In the genomic region with DNA sequence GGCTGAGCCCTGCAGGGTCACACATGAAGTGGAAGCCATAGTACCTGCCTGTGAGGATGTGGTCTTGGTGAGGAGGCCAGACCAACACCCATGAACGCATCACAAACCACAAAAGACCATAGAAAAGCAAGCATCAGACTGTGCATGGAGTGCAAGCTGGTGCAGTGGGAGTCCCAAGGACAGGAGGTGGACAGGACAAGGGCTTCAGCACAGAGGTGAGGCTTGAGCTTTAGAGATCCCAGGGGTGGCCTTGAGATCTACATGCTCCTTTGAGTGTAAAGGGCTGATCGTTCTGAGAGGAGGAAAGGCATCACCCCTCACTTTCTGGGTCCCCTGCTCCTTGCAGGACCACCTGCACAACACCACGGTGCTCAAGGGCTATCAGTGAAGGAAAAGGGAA, we compare ENCODE assay signal across 18 cellular contexts.
A peak's percentile ranks its signal among the peaks of the same experiment; 100 is the strongest.
DNase-seq lines count a peak whose midpoint lies in the region; ATAC-seq, FAIRE-seq and TF ChIP-seq lines count a peak whose summit lies in the region.
"Had no signal": no experiment of that assay in that cellular context is flagged by ENCODE, and none has a peak within 500 bp of the region (broad histone marks: within the 10 kb centered on the region; RNA-seq: fewer than 3 reads in every experiment).

No MANE protein-coding gene starts in this region.

- peak overlapping the region; percentile 67 for H3K27ac Mint-ChIP-seq in Caco-2 (ENCODE audit: unreplicated experiment)
- H3K27ac Mint-ChIP-seq: activated CD4-positive, alpha-beta T cell treated with anti-CD3 and anti-CD28 coated beads, Interleukin-2, amount 10 ng/mL, durations not matched to agents 24 days and 14 days; activated naive CD4-positive, alpha-beta T cell treated with anti-CD3 and anti-CD28 coated beads, Interleukin-2, amount 50 U/mL, for 24 hours; mesothelial cell of epicardium; naive thymus-derived CD8-positive, alpha-beta T cell had no signal

- peak overlapping the region; percentile 66 for H2BK20ac ChIP-seq in IMR-90 (ENCODE audit: low read depth, low read length)

- H3K4ac ChIP-seq in IMR-90 (ENCODE audit: low read depth, low read length) (peak overlapping the region; percentile 97), mesendoderm (ENCODE audit: low read depth, low read length) (peak overlapping the region; percentile 22)

- in situ Hi-C loops in IMR-90 (cut with MboI; ENCODE audit: low sequenced_read_pairs) (no loop called here), mammary epithelial cell (cut with MboI; ENCODE audit: low sequenced_read_pairs in 2 of 2) (no loop called here)

- H4K8ac ChIP-seq in IMR-90 (ENCODE audit: low read depth in 2 of 2, low read length in 2 of 2) (peak overlapping the region; percentile 87 to 96), mesendoderm (ENCODE audit: low read depth, low read length) (no peak overlapping the region)

- ATAC-seq in IMR-90 (ENCODE audit: low read depth) (no peak), GM21825 (IDR thresholded peaks at IDR 0.05; ENCODE audit: unreplicated experiment) (no peak), GM19463 (IDR thresholded peaks at IDR 0.05; ENCODE audit: unreplicated experiment) (no peak)
- ATAC-seq: naive thymus-derived CD8-positive, alpha-beta T cell had no signal

- POLR2A ChIA-PET in Caco-2 (lab: Charles Lee) (interaction anchor here (0.9 kb wide), 1 partner anchor 30 kb away, joined by 3 read pairs; no protein-coding TSS in a partner anchor), IMR-90 (lab: Charles Lee; ENCODE audit: unreplicated experiment) (interaction anchor here (1.2 kb wide), 1 partner anchor 112 kb away, joined by 6 read pairs; a partner anchor contains a TSS)

- no TSS peak for BruUV-seq in Caco-2 (replicated peaks; lab: Mats Ljungman, UMichigan)
- no TSS peak for BruUV-seq in IMR-90 (replicated peaks; lab: Mats Ljungman, UMichigan)
- TSS peak; percentile 39 for BruUV-seq in mammary epithelial cell (replicated peaks; lab: Mats Ljungman, UMichigan)

- no peaks in the 10 kb centered on the region for H3K9me3 Mint-ChIP-seq in Caco-2 (ENCODE audit: unreplicated experiment)
- H3K9me3 Mint-ChIP-seq: activated CD4-positive, alpha-beta T cell treated with anti-CD3 and anti-CD28 coated beads, Interleukin-2, amount 10 ng/mL, durations not matched to agents 24 days and 14 days; activated naive CD4-positive, alpha-beta T cell treated with anti-CD3 and anti-CD28 coated beads, Interleukin-2, amount 50 U/mL, for 24 hours; mesothelial cell of epicardium; naive thymus-derived CD8-positive, alpha-beta T cell had no signal

- H4K5ac ChIP-seq in IMR-90 (ENCODE audit: low read depth, low read length) (peak overlapping the region; percentile 97), mesendoderm (ENCODE audit: low read length) (no peak overlapping the region)

- no peaks in the 10 kb centered on the region for H3K27me3 Mint-ChIP-seq in Caco-2 (ENCODE audit: insufficient read depth, unreplicated experiment)

- H2BK15ac ChIP-seq in IMR-90 (ENCODE audit: low read depth, low read length), result peak overlapping the region; percentile 97
- no peak overlapping the region for H2BK15ac ChIP-seq in mesendoderm (replicated peaks; ENCODE audit: low read depth)

- FAIRE-seq in frontal cortex (lab: Jason Lieb, UNC), result no peak
- FAIRE-seq: urothelium cell line had no signal

- H3K4me3 ChIP-seq in Caco-2 (ENCODE audit: low read depth, low read length), result no peak overlapping the region
- no peak overlapping the region for H3K4me3 ChIP-seq in IMR-90 (ENCODE audit: insufficient read depth, low read depth, low read length)
- H3K4me3 ChIP-seq in mammary epithelial cell (replicated peaks in 1 of 3; ENCODE audit: insufficient read depth in 1 of 3, low read depth in 2 of 3, low read length in 3 of 3), result no peak overlapping the region
- no peak overlapping the region for H3K4me3 ChIP-seq in mesendoderm (ENCODE audit: low read length)

- H4K20me1 ChIP-seq in IMR-90 (ENCODE audit: insufficient read depth, low read length) (no peaks in the 10 kb centered on the region), mammary epithelial cell (ENCODE audit: insufficient read depth, low read length) (no peaks in the 10 kb centered on the region)

- H3K27ac ChIP-seq in IMR-90 (ENCODE audit: insufficient read depth, low read length) (peak overlapping the region; percentile 74), mammary epithelial cell (ENCODE audit: insufficient read depth, low read depth, low read length) (peak overlapping the region; percentile 4), mesendoderm (ENCODE audit: low read depth, low read length) (peak overlapping the region; percentile 33)

- peaks cover 34% of the 10 kb centered on the region for H3K4me1 ChIP-seq in Caco-2
- peaks cover 19% of the 10 kb centered on the region for H3K4me1 ChIP-seq in IMR-90 (ENCODE audit: control insufficient read depth, insufficient read depth, low read length)
- peaks cover 45% of the 10 kb centered on the region for H3K4me1 ChIP-seq in mammary epithelial cell (ENCODE audit: insufficient read depth, low read length)
- peaks cover 12% of the 10 kb centered on the region for H3K4me1 ChIP-seq in mesendoderm (ENCODE audit: control insufficient read depth, low read depth, low read length)

- H2AK5ac ChIP-seq in IMR-90 (ENCODE audit: low read depth, low read length) (peak overlapping the region; percentile 98), mesendoderm (ENCODE audit: low read length) (peak overlapping the region; percentile 82)

- no peaks in the 10 kb centered on the region for H3K79me2 ChIP-seq in mammary epithelial cell (ENCODE audit: insufficient read depth, low read length)
- no peaks in the 10 kb centered on the region for H3K79me2 ChIP-seq in mesendoderm (ENCODE audit: control insufficient read depth, insufficient read depth, low read length)

- no peaks in the 10 kb centered on the region for H3K27me3 ChIP-seq in Caco-2 (replicated peaks; ENCODE audit: control insufficient read depth, insufficient read depth, low read length)
- H3K27me3 ChIP-seq in IMR-90 (ENCODE audit: control insufficient read depth, insufficient read depth, low read length), result no peaks in the 10 kb centered on the region
- no peaks in the 10 kb centered on the region for H3K27me3 ChIP-seq in mammary epithelial cell (ENCODE audit: insufficient read depth, low read length)
- no peaks in the 10 kb centered on the region for H3K27me3 ChIP-seq in mesendoderm (ENCODE audit: insufficient read depth, low read length, poor library complexity)

- H2AFZ ChIP-seq in IMR-90 (replicated peaks; ENCODE audit: low read length, poor library complexity) (peak overlapping the region; percentile 64), mammary epithelial cell (ENCODE audit: low read depth, low read length) (peak overlapping the region; percentile 7)

- dilution Hi-C loops in IMR-90 (cut with HindIII; ENCODE audit: low sequenced_read_pairs, unreplicated experiment), result no loop called here
- dilution Hi-C loops in mammary epithelial cell (cut with HindIII; ENCODE audit: low sequenced_read_pairs), result no loop called here

- no CpG with 5 or more reads among the region's 3 CpGs for WGBS in IMR-90 (ENCODE audit: extremely low coverage in 2 of 2, insufficient read length in 1 of 2), 2 experiments
- 87% methylated on average over 3 of the region's 3 CpGs for WGBS in mammary epithelial cell (ENCODE audit: low coverage, missing lambda C conversion rate)
- WGBS in mesendoderm (ENCODE audit: extremely low coverage, insufficient coverage, low lambda C conversion rate), result no CpG with 5 or more reads among the region's 3 CpGs

- CTCF ChIA-PET in Caco-2 (lab: Charles Lee) (no interaction called here), IMR-90 (lab: Yijun Ruan, JAX) (interaction anchor here (0.7 kb wide), 1 partner anchor 591 kb away, joined by 3 read pairs; no protein-coding TSS in a partner anchor), mammary epithelial cell (lab: Charles Lee; ENCODE audit: low non-redundant PET) (no interaction called here)

- peak overlapping the region; percentile 76 for H2AK9ac ChIP-seq in IMR-90 (replicated peaks; ENCODE audit: low read depth, low read length, poor library complexity)

- no peak for TF ChIP-seq CTCF in Caco-2 (IDR thresholded peaks at IDR 0.05; ENCODE audit: insufficient read depth in 1 of 2, low read depth in 1 of 2, low read length in 1 of 2, severe bottlenecking in 1 of 2, unreplicated experiment in 1 of 2)
- TF ChIP-seq CTCF in IMR-90 (conservative IDR thresholded peaks at IDR 0.05; ENCODE audit: low read depth, low read length), result no peak
- TF ChIP-seq CTCF in mammary epithelial cell (conservative IDR thresholded peaks at IDR 0.05 in 1 of 2, IDR thresholded peaks at IDR 0.05 in 1 of 2; ENCODE audit: extremely low read depth in 1 of 2, insufficient read depth in 1 of 2, low read depth in 1 of 2, low read length in 2 of 2), result no peak

- peaks cover 20% of the 10 kb centered on the region for H3K9me1 ChIP-seq in IMR-90 (ENCODE audit: insufficient read depth, low read length)

- no peaks in the 10 kb centered on the region for H3K9me3 ChIP-seq in Caco-2
- H3K9me3 ChIP-seq in IMR-90 (ENCODE audit: control insufficient read depth, insufficient read depth, low read length), result no peaks in the 10 kb centered on the region
- no peaks in the 10 kb centered on the region for H3K9me3 ChIP-seq in mammary epithelial cell (replicated peaks; ENCODE audit: insufficient read depth, low read length)

- no peak for TF ChIP-seq POLR2A in IMR-90 (IDR thresholded peaks at IDR 0.05; ENCODE audit: low read depth, low read length)

- H3K4me2 ChIP-seq in IMR-90 (ENCODE audit: low read depth, low read length) (no peak overlapping the region), mammary epithelial cell (ENCODE audit: insufficient read depth, low read depth, low read length) (no peak overlapping the region), mesendoderm (ENCODE audit: low read length) (no peak overlapping the region)

- peaks cover 0 to 13% of the 10 kb centered on the region in 2 experiments; a peak in 2 of 4 replicates for H3K79me1 ChIP-seq in IMR-90 (ENCODE audit: low read depth in 1 of 2, low read length in 2 of 2)
- no peaks in the 10 kb centered on the region for H3K79me1 ChIP-seq in mesendoderm (ENCODE audit: low read length)

- intact Hi-C loops in Caco-2 (cut with micrococcal nuclease; ENCODE audit: unreplicated experiment) (no loop called here), IMR-90 (cut with micrococcal nuclease) (no loop called here), mammary epithelial cell (cut with micrococcal nuclease) (no loop called here)

- peak overlapping the region; percentile 52 for H3K9ac ChIP-seq in IMR-90 (ENCODE audit: low read depth, low read length)
- no peak overlapping the region for H3K9ac ChIP-seq in mammary epithelial cell (ENCODE audit: insufficient read depth, low read length)
- peak overlapping the region; percentile 40 for H3K9ac ChIP-seq in mesendoderm (ENCODE audit: low read length)

- H3K36me3 ChIP-seq in Caco-2 (ENCODE audit: control insufficient read depth, insufficient read depth, low read length) (no peaks in the 10 kb centered on the region), IMR-90 (ENCODE audit: control insufficient read depth, insufficient read depth, low read length) (no peaks in the 10 kb centered on the region), mammary epithelial cell (ENCODE audit: insufficient read depth, low read length) (no peaks in the 10 kb centered on the region), mesendoderm (ENCODE audit: control insufficient read depth, insufficient read depth, low read length) (no peaks in the 10 kb centered on the region)

- H3K36me3 Mint-ChIP-seq in Caco-2 (ENCODE audit: insufficient read depth, unreplicated experiment), result no peaks in the 10 kb centered on the region
- H3K36me3 Mint-ChIP-seq: activated naive CD4-positive, alpha-beta T cell treated with anti-CD3 and anti-CD28 coated beads, Interleukin-2, amount 50 U/mL, for 24 hours; mesothelial cell of epicardium; naive thymus-derived CD8-positive, alpha-beta T cell had no signal

- H2BK5ac ChIP-seq in IMR-90 (ENCODE audit: low read depth, low read length, poor library complexity, severe bottlenecking) (peak overlapping the region; percentile 80), mesendoderm (ENCODE audit: low read length) (peak overlapping the region; percentile 97)

- H3K23ac ChIP-seq in IMR-90 (ENCODE audit: low read depth, low read length) (peak overlapping the region; percentile 79), mesendoderm (ENCODE audit: low read length) (peak overlapping the region; percentile 95)

- peak overlapping the region; percentile 96 for H3K14ac ChIP-seq in IMR-90 (replicated peaks; ENCODE audit: low read depth, low read length)

- peak overlapping the region; percentile 6 for H3K18ac ChIP-seq in IMR-90 (ENCODE audit: low read depth, low read length)
- H3K18ac ChIP-seq in mesendoderm (ENCODE audit: low read length), result peak overlapping the region; percentile 46

- DNase-seq in Caco-2 (no peak), IMR-90 (no peak), mammary epithelial cell (no peak), mesendoderm (no peak), NCI-H524 (lab: John Stamatoyannopoulos, UW) (no peak), frontal cortex (ENCODE audit: low spot score in 2 of 2) (no peak)
- DNase-seq: activated CD4-positive, alpha-beta T cell treated with anti-CD3 and anti-CD28 coated beads, Interleukin-2, amount 10 ng/mL, durations not matched to agents 24 days and 14 days; anterior cingulate cortex; foreskin melanocyte; naive thymus-derived CD8-positive, alpha-beta T cell; NCI-H1417 treated with DMSO at 0.1 percent for 48 hours; NCI-H526 treated with DMSO at 0.1 percent for 48 hours; SHP77 treated with DMSO at 0.1 percent for 48 hours had no signal

- H4K91ac ChIP-seq in IMR-90 (ENCODE audit: insufficient read depth, low read depth, low read length), result peak overlapping the region; percentile 98

- H3K56ac ChIP-seq in IMR-90 (ENCODE audit: extremely low read depth, insufficient read depth, low read length), result peak overlapping the region; percentile 63; the same call in 1 of the 2 replicates
- peak overlapping the region; percentile 80 for H3K56ac ChIP-seq in mesendoderm (ENCODE audit: low read length)

- TF ChIP-seq RAD21 in IMR-90 (IDR thresholded peaks at IDR 0.05; ENCODE audit: low read length), result no peak

- H2BK120ac ChIP-seq in IMR-90 (ENCODE audit: low read depth, low read length) (peak overlapping the region; percentile 100), mesendoderm (ENCODE audit: low read depth, low read length) (peak overlapping the region; percentile 9)

- peak overlapping the region; percentile 38 for H3K4me3 Mint-ChIP-seq in Caco-2 (ENCODE audit: unreplicated experiment)
- H3K4me3 Mint-ChIP-seq: activated CD4-positive, alpha-beta T cell treated with anti-CD3 and anti-CD28 coated beads, Interleukin-2, amount 10 ng/mL, durations not matched to agents 24 days and 14 days; activated naive CD4-positive, alpha-beta T cell treated with anti-CD3 and anti-CD28 coated beads, Interleukin-2, amount 50 U/mL, for 24 hours; mesothelial cell of epicardium; naive thymus-derived CD8-positive, alpha-beta T cell had no signal

- H3K4me1 Mint-ChIP-seq in Caco-2 (ENCODE audit: low read depth, unreplicated experiment), result peaks cover 7% of the 10 kb centered on the region
- H3K4me1 Mint-ChIP-seq: activated CD4-positive, alpha-beta T cell treated with anti-CD3 and anti-CD28 coated beads, Interleukin-2, amount 10 ng/mL, durations not matched to agents 24 days and 14 days; activated naive CD4-positive, alpha-beta T cell treated with anti-CD3 and anti-CD28 coated beads, Interleukin-2, amount 50 U/mL, for 24 hours; naive thymus-derived CD8-positive, alpha-beta T cell had no signal

Comparison
In these comparisons a context has a peak if more than half of its experiments do, and no peak if none do; other contexts are left out.
1. H3K27ac ChIP-seq: peak in every context shown above with its lines; median percentile 74 in IMR-90; 33 in mesendoderm; 4 in mammary epithelial cell.